Comparison of ENCODE assay signal across 11 cellular contexts in the genomic region with DNA sequence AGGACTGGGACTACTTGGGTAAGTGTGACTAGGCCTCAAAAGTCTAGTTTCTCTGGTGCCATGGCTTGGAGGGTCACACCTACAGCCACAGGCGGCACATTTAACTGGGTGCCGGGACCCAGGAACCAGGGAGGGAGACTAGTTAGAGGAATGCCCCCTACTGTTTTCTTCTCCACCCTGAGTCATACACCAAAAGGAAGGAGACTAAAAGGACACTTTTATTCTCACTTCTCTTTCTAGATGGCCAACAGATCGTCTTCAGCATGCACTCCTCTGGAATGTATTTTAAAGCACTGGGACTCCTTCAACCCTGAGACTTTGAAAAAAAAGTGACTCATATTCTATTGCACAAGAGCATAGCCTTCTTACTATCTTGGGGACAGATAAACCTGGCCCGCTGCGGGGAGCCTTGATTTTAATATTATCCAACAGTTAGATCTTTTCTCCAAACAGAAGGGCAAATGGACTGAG. TPM values are rescaled to one million over a fixed set of nuclear protein-coding genes. Genes with fewer than 3 reads are reported as not detected.
DNase-seq lines count a peak whose midpoint lies in the region; ATAC-seq and TF ChIP-seq lines count a peak whose summit lies in the region.
"Had no signal": no experiment of that assay in that cellular context is flagged by ENCODE, and none has a peak within 500 bp of the region (broad histone marks: within the 10 kb centered on the region; RNA-seq: fewer than 3 reads in every experiment).

No MANE protein-coding gene starts in this region.

- H3K4me1 ChIP-seq in left ventricle myocardium inferior (peaks cover 21% of the 10 kb centered on the region), adrenal gland (replicated peaks in 1 of 2) (peaks cover 25 to 27% of the 10 kb centered on the region in 2 donors), vagina (peaks cover 19% of the 10 kb centered on the region)

- no peak overlapping the region for H3K27ac ChIP-seq in left ventricle myocardium inferior (replicated peaks)
- H3K27ac ChIP-seq in adrenal gland = peak overlapping the region in 4 of 5 donors; percentile 63 to 73 (median 68)
- peak overlapping the region; percentile 12 for H3K27ac ChIP-seq in vagina
- H3K27ac ChIP-seq: coronary artery had no signal

- ATAC-seq in Right ventricle myocardium inferior (peak; percentile 66), HG03039 (IDR thresholded peaks at IDR 0.05; ENCODE audit: unreplicated experiment) (no peak)

- intact Hi-C loops in Right ventricle myocardium inferior (cut with DNase I) = loop anchor here (5.0 to 10.0 kb wide), 3 partner anchors 299 to 1227 kb away; no protein-coding TSS in a partner anchor
- intact Hi-C loops in left ventricle myocardium inferior (cut with micrococcal nuclease) = loop anchor here (10.0 kb wide), 1 partner anchor 297 kb away; no protein-coding TSS in a partner anchor
- intact Hi-C loops in adrenal gland (cut with DNase I) = no loop called here
- intact Hi-C loops in vagina (cut with DNase I) = no loop called here

- TF ChIP-seq POLR2A in adrenal gland (IDR thresholded peaks at IDR 0.05) (peak in 1 of 2 donors; percentile 40), vagina (IDR thresholded peaks at IDR 0.05) (no peak)

- DNase-seq in Right ventricle myocardium inferior (ENCODE audit: missing footprints) (no peak), left ventricle myocardium inferior (no peak), adrenal gland (peak; percentile 50 to 86 (median 76)), inferior parietal cortex (ENCODE audit: extremely low spot score) (peak; percentile 37), vagina (ENCODE audit: extremely low spot score in 2 of 2) (no peak), GDM1 (lab: John Stamatoyannopoulos, UW) (no peak)
- no peak for DNase-seq in stimulated activated CD4-positive, alpha-beta T cell treated with anti-CD3 and anti-CD28 coated beads, Interleukin-15, amount 100 ng/mL, for 24 hours
- DNase-seq: activated CD8-positive, alpha-beta memory T cell treated with anti-CD3 and anti-CD28 coated beads for 24 hours; stimulated activated CD4-positive, alpha-beta T cell treated with anti-CD3 and anti-CD28 coated beads, Interleukin-4, amount 100 ng/mL, for 4 hours had no signal

- TF ChIP-seq CTCF in left ventricle myocardium inferior (IDR thresholded peaks at IDR 0.05; ENCODE audit: borderline replicate concordance) (no peak), adrenal gland (IDR thresholded peaks at IDR 0.05) (no peak), vagina (IDR thresholded peaks at IDR 0.05) (no peak)

- no peaks in the 10 kb centered on the region for H3K27me3 ChIP-seq in left ventricle myocardium inferior (ENCODE audit: low read depth)
- H3K27me3 ChIP-seq in adrenal gland = no peaks in the 10 kb centered on the region
- H3K27me3 ChIP-seq in vagina = no peaks in the 10 kb centered on the region

- H3K9me3 ChIP-seq in left ventricle myocardium inferior (replicated peaks) (peaks cover 34% of the 10 kb centered on the region), adrenal gland (replicated peaks in 1 of 3) (peaks cover 0 to 6% (median 0%) of the 10 kb centered on the region in 3 donors), vagina (peaks cover 10% of the 10 kb centered on the region)

- H3K4me3 ChIP-seq in left ventricle myocardium inferior (no peak overlapping the region), adrenal gland (no peak overlapping the region), vagina (no peak overlapping the region)
- H3K4me3 ChIP-seq: coronary artery had no signal

- WGBS in adrenal gland, 4 donors = 38 to 47% (median 45%) methylated on average over 5 of the region's 5 CpGs

- H3K36me3 ChIP-seq in left ventricle myocardium inferior (peaks cover 6% of the 10 kb centered on the region), adrenal gland (replicated peaks in 1 of 2) (no peaks in the 10 kb centered on the region), vagina (no peaks in the 10 kb centered on the region)

RNA-seq across cellular contexts. Expression of gene PLN, which starts 33.4 kb away (rescaled TPM):
- 2,685 TPM for total RNA-seq in Right ventricle myocardium inferior
- total RNA-seq in left ventricle myocardium inferior = 2,329 TPM
- total RNA-seq in adrenal gland = 10 to 100 TPM in 1 of 8 donors, 1 to 10 TPM in 7; 1.6 to 11.2 (median 6.0) TPM
- 1 to 10 TPM; 4.7 to 8.8 (median 8.4) TPM for polyA plus RNA-seq in adrenal gland
- total RNA-seq in vagina = 33.9 TPM

Comparison
In these comparisons a context has a peak if more than half of its experiments do, and no peak if none do; other contexts are left out.
1. DNase-seq: peak in adrenal gland (7 of 7) and inferior parietal cortex (single experiment); none in Right ventricle myocardium inferior (single experiment), left ventricle myocardium inferior (single experiment), vagina (0 of 2), GDM1 (single experiment) and stimulated activated CD4-positive, alpha-beta T cell treated with anti-CD3 and anti-CD28 coated beads, Interleukin-15, amount 100 ng/mL, for 24 hours (single experiment).
2. RNA of gene PLN, which starts 33.4 kb away (total RNA-seq): 2,685 TPM in Right ventricle myocardium inferior (single experiment) and 2,329 TPM in left ventricle myocardium inferior (single experiment); 33.9 TPM in vagina (single experiment) and 1.6 to 11.2 TPM in adrenal gland; every median in the first group is over 10 times any median in the second.
3. intact Hi-C loops: an anchor here in Right ventricle myocardium inferior (5.0 to 10.0 kb wide) and left ventricle myocardium inferior (10.0 kb wide); none called in adrenal gland and vagina.